20 cellular contexts compared by ENCODE assay signal in genomic region chr5:111535879-111536549, GRCh38. TPM values are rescaled to one million over a fixed set of nuclear protein-coding genes. Genes with fewer than 3 reads are reported as not detected.
DNase-seq lines count a peak whose midpoint lies in the region; ATAC-seq, FAIRE-seq and TF ChIP-seq lines count a peak whose summit lies in the region.
"Had no signal": no experiment of that assay in that cellular context is flagged by ENCODE, and none has a peak within 500 bp of the region (broad histone marks: within the 10 kb centered on the region; RNA-seq: fewer than 3 reads in every experiment).

No MANE protein-coding gene starts in this region.

- ATAC-seq in SK-N-SH treated with all-trans-retinoic acid at 6 μM for 48 hours (peak; percentile 40), GM18861 (IDR thresholded peaks at IDR 0.05; ENCODE audit: unreplicated experiment) (no peak)
- ATAC-seq: CD8-positive, alpha-beta T cell; GM23338 had no signal

- no peak for TF ChIP-seq POLR2A in GM12892 (IDR thresholded peaks at IDR 0.05; ENCODE audit: low read depth, low read length)
- TF ChIP-seq POLR2A in suprapubic skin (IDR thresholded peaks at IDR 0.05), result no peak
- no peak for TF ChIP-seq POLR2A in testis (IDR thresholded peaks at IDR 0.05)

- DNase-seq in NCI-H82 (lab: John Stamatoyannopoulos, UW) (peak; percentile 14), NCI-H82 treated with DMSO at 0.1 percent for 48 hours (lab: John Stamatoyannopoulos, UW; ENCODE audit: unreplicated experiment) (no peak), GM12892 (ENCODE audit: insufficient read length) (no peak), cerebellum (ENCODE audit: low spot score) (peak; percentile 20), suprapubic skin (ENCODE audit: low spot score in 2 of 2) (no peak), testis (no peak)
- DNase-seq: Calu3; CD8-positive, alpha-beta T cell; DMS79 treated with DMSO at 0.1 percent for 48 hours; HCEC 1CT; IMR-90 had no signal

- intact Hi-C loops in testis (cut with DNase I; ENCODE audit: low total_unique reads), result no loop called here

- 86% methylated on average over 1 of the region's 1 CpG for WGBS in suprapubic skin
- WGBS in testis, 2 donors, result 79 to 83% methylated on average over 1 of the region's 1 CpG

- TF ChIP-seq CTCF in suprapubic skin (IDR thresholded peaks at IDR 0.05) (no peak), testis (IDR thresholded peaks at IDR 0.05) (no peak)

- no peak for TF ChIP-seq EP300 in suprapubic skin (IDR thresholded peaks at IDR 0.05)

- H3K4me1 ChIP-seq in suprapubic skin (no peaks in the 10 kb centered on the region), testis (no peaks in the 10 kb centered on the region)

- H3K36me3 ChIP-seq in suprapubic skin, result no peaks in the 10 kb centered on the region
- H3K36me3 ChIP-seq in testis (ENCODE audit: low read depth, missing control alignments), result no peaks in the 10 kb centered on the region
- H3K36me3 ChIP-seq: BLaER1 treated with 17β-estradiol and CSF1 and Interleukin-3, amounts not matched to agents 10 nM and 100 nM had no signal

- FAIRE-seq in GM12892 (lab: Jason Lieb, UNC), result peak; percentile 24
- FAIRE-seq: GM12891, GM18507, H54, HTR-8/SVneo had no signal

- H3K4me3 ChIP-seq in suprapubic skin (no peak overlapping the region), testis (no peak overlapping the region)
- H3K4me3 ChIP-seq: BLaER1 treated with 17β-estradiol and CSF1 and Interleukin-3, amounts not matched to agents 10 nM and 100 nM; GM23338 had no signal

- no peaks in the 10 kb centered on the region for H3K27me3 ChIP-seq in suprapubic skin
- no peaks in the 10 kb centered on the region for H3K27me3 ChIP-seq in testis
- H3K27me3 ChIP-seq: BLaER1 treated with 17β-estradiol and CSF1 and Interleukin-3, amounts not matched to agents 10 nM and 100 nM had no signal

- no peak overlapping the region for H3K27ac ChIP-seq in suprapubic skin
- H3K27ac ChIP-seq in testis, result no peak overlapping the region
- H3K27ac ChIP-seq: 22Rv1; BLaER1 treated with 17β-estradiol and CSF1 and Interleukin-3, amounts not matched to agents 10 nM and 100 nM had no signal

- H3K9me3 ChIP-seq in suprapubic skin (no peaks in the 10 kb centered on the region), testis (no peaks in the 10 kb centered on the region)

TF ChIP-seq in SK-N-SH treated with all-trans-retinoic acid at 6 μM for 48 hours, 23 proteins besides CTCF, POLR2A, EP300 and RAD21:
- TF ChIP-seq TCF4 (CRISPR knock-in tag; IDR thresholded peaks at IDR 0.05; ENCODE audit: borderline replicate concordance), result peak; percentile 89
- TF ChIP-seq ZNF565 (CRISPR knock-in tag; conservative IDR thresholded peaks at IDR 0.05; ENCODE audit: low read depth), result 0 out of 2 replicates have a peak, but pooled peaks have one; percentile 62
- peak; percentile 75 for TF ChIP-seq ISL1 (CRISPR knock-in tag; IDR thresholded peaks at IDR 0.05)
- TF ChIP-seq ZNF8 (CRISPR knock-in tag; IDR thresholded peaks at IDR 0.05), result 0 out of 2 replicates have a peak, but pooled peaks have one; percentile 35
- TF ChIP-seq CREB5 (CRISPR knock-in tag; IDR thresholded peaks at IDR 0.05; ENCODE audit: low read depth), result no peak
- TF ChIP-seq GLIS3 (CRISPR knock-in tag; IDR thresholded peaks at IDR 0.05), result no peak
- no peak for TF ChIP-seq ZNF70 (CRISPR knock-in tag; IDR thresholded peaks at IDR 0.05)
TF ChIP-seq in SK-N-SH treated with all-trans-retinoic acid at 6 μM for 48 hours: peak in this region for 4.

RNA-seq across cellular contexts. Expression of gene STARD4, which starts 23.7 kb away (rescaled TPM):
- polyA plus RNA-seq in GM12892 (2012; ENCODE audit: missing spikeins), result 73.0 TPM
- total RNA-seq in cerebellum, result 50.0 TPM
- 1 to 10 TPM; 2.2 to 6.4 (median 3.2) TPM for total RNA-seq in suprapubic skin
- 10 to 100 TPM; 13.5 to 18.0 TPM for total RNA-seq in testis
- 8.0 TPM for polyA plus RNA-seq in testis (ENCODE audit: insufficient read depth, low read depth, low replicate concordance)

Comparison
In these comparisons a context has a peak if more than half of its experiments do, and no peak if none do; other contexts are left out.
1. DNase-seq: peak in NCI-H82 (single experiment) and cerebellum (single experiment); none in NCI-H82 treated with DMSO at 0.1 percent for 48 hours (single experiment), GM12892 (single experiment), suprapubic skin (0 of 2) and testis (single experiment).